In the genomic region with DNA sequence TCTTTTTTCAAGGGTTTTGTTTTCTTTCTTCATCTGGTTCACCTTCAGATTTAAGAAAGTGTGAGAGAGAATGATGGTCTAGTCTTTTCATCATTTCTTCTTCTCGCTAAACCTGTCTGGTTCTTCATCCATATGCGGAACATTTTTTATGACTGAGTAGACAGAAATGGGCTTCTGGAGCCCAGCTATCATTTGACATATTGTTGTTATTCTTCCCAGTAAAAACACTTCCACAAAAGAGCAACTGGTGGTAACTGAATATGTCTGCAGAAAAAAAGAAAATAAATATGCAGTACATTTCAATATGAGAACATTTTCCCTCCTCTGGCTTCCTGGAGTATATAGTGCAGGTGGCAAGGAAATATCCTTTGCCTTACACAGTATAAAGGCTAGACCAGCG, we compare ENCODE assay signal across 1 cellular context.
TF ChIP-seq lines count a peak whose summit lies in the region.

No MANE protein-coding gene starts in this region.

TF ChIP-seq in IMR-90, 13 proteins besides CTCF, POLR2A, EP300 and RAD21 (continued from another document):
- TF ChIP-seq, protein P1, sequence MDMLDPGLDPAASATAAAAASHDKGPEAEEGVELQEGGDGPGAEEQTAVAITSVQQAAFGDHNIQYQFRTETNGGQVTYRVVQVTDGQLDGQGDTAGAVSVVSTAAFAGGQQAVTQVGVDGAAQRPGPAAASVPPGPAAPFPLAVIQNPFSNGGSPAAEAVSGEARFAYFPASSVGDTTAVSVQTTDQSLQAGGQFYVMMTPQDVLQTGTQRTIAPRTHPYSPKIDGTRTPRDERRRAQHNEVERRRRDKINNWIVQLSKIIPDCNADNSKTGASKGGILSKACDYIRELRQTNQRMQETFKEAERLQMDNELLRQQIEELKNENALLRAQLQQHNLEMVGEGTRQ (IDR thresholded peaks at IDR 0.05; ENCODE audit: low read depth, low read length) = no peak
- TF ChIP-seq CEBPB (IDR thresholded peaks at IDR 0.05; ENCODE audit: low read depth, low read length) = no peak
- no peak for TF ChIP-seq MXI1 (IDR thresholded peaks at IDR 0.05; ENCODE audit: borderline replicate concordance, low read depth, low read length)
- TF ChIP-seq, protein P2, sequence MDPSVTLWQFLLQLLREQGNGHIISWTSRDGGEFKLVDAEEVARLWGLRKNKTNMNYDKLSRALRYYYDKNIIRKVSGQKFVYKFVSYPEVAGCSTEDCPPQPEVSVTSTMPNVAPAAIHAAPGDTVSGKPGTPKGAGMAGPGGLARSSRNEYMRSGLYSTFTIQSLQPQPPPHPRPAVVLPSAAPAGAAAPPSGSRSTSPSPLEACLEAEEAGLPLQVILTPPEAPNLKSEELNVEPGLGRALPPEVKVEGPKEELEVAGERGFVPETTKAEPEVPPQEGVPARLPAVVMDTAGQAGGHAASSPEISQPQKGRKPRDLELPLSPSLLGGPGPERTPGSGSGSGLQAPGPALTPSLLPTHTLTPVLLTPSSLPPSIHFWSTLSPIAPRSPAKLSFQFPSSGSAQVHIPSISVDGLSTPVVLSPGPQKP (IDR thresholded peaks at IDR 0.05; ENCODE audit: borderline replicate concordance, low read depth, low read length) = no peak
- no peak for TF ChIP-seq BHLHE40 (IDR thresholded peaks at IDR 0.05; ENCODE audit: low read depth, low read length)
- TF ChIP-seq FOS (IDR thresholded peaks at IDR 0.05; ENCODE audit: low read depth, low read length) = no peak
- no peak for TF ChIP-seq RFX5 (IDR thresholded peaks at IDR 0.05; ENCODE audit: low read depth, low read length)
